In genomic region chr11:122748968-122749687, GRCh38 we compare ENCODE assay signal across 9 cellular contexts.
A peak's percentile ranks its signal among the peaks of the same experiment; 100 is the strongest.
DNase-seq lines count a peak whose midpoint lies in the region; ATAC-seq and TF ChIP-seq lines count a peak whose summit lies in the region.
"Had no signal": no experiment of that assay in that cellular context is flagged by ENCODE, and none has a peak within 500 bp of the region (broad histone marks: within the 10 kb centered on the region; RNA-seq: fewer than 3 reads in every experiment).

No MANE protein-coding gene starts in this region.

- H3K79me1 ChIP-seq in IMR-90 (ENCODE audit: low read depth in 1 of 2, low read length in 2 of 2): peaks cover 27 to 91% of the 10 kb centered on the region in 2 experiments

- no peak overlapping the region for H3K4me3 ChIP-seq in IMR-90 (ENCODE audit: insufficient read depth, low read depth, low read length)
- H3K4me3 ChIP-seq in fibroblast of pulmonary artery (replicated peaks; ENCODE audit: low read depth, low read length): no peak overlapping the region
- no peak overlapping the region for H3K4me3 ChIP-seq in smooth muscle cell

- DNase-seq in Daoy (ENCODE audit: low read depth): peak; percentile 87
- peak; percentile 95 for DNase-seq in IMR-90
- DNase-seq in activated CD4-positive, alpha-beta T cell treated with anti-CD3 and anti-CD28 coated beads, Interleukin-2, amount 10 ng/mL, durations not matched to agents 24 days and 14 days: peak; percentile 87
- peak; percentile 86 for DNase-seq in fibroblast of pulmonary artery (ENCODE audit: low read depth)
- no peak for DNase-seq in smooth muscle cell (lab: John Stamatoyannopoulos, UW; ENCODE audit: unreplicated experiment)
- DNase-seq in putamen (ENCODE audit: low spot score): no peak
- no peak for DNase-seq in NCI-H345 treated with DMSO at 0.1 percent for 48 hours (lab: John Stamatoyannopoulos, UW; ENCODE audit: unreplicated experiment)

- H3K27ac ChIP-seq in IMR-90 (ENCODE audit: insufficient read depth, low read length): no peak overlapping the region
- H3K27ac ChIP-seq in smooth muscle cell (ENCODE audit: low read depth): peak overlapping the region; percentile 70

- H2BK120ac ChIP-seq in IMR-90 (ENCODE audit: low read depth, low read length): no peak overlapping the region

- H3K27me3 ChIP-seq in IMR-90 (ENCODE audit: control insufficient read depth, insufficient read depth, low read length): no peaks in the 10 kb centered on the region
- no peaks in the 10 kb centered on the region for H3K27me3 ChIP-seq in smooth muscle cell (ENCODE audit: low read depth)

- CTCF ChIA-PET in IMR-90 (lab: Yijun Ruan, JAX): no interaction called here

- H3K36me3 ChIP-seq in IMR-90 (ENCODE audit: control insufficient read depth, insufficient read depth, low read length) (no peaks in the 10 kb centered on the region), smooth muscle cell (ENCODE audit: low read depth) (no peaks in the 10 kb centered on the region)

- H2AK5ac ChIP-seq in IMR-90 (ENCODE audit: low read depth, low read length): no peak overlapping the region

- H4K20me1 ChIP-seq in IMR-90 (ENCODE audit: insufficient read depth, low read length) (peaks cover 19% of the 10 kb centered on the region), smooth muscle cell (ENCODE audit: low read depth) (peaks cover 11% of the 10 kb centered on the region)

- peak overlapping the region; percentile 48 for H3K4me2 ChIP-seq in IMR-90 (ENCODE audit: low read depth, low read length)
- H3K4me2 ChIP-seq in smooth muscle cell: peak overlapping the region; percentile 70

- no peak overlapping the region for H3K56ac ChIP-seq in IMR-90 (ENCODE audit: extremely low read depth, insufficient read depth, low read length)

- H3K9ac ChIP-seq in IMR-90 (ENCODE audit: low read depth, low read length) (no peak overlapping the region), smooth muscle cell (ENCODE audit: low read depth) (no peak overlapping the region)

- POLR2A ChIA-PET in IMR-90 (lab: Charles Lee; ENCODE audit: unreplicated experiment): no interaction called here

- H2AFZ ChIP-seq in IMR-90 (replicated peaks; ENCODE audit: low read length, poor library complexity): peak overlapping the region; percentile 11
- no peak overlapping the region for H2AFZ ChIP-seq in smooth muscle cell (ENCODE audit: low read depth)

- no peak overlapping the region; the same call in 1 of the 2 replicates for H3K14ac ChIP-seq in IMR-90 (replicated peaks; ENCODE audit: low read depth, low read length)

- 0 out of 2 replicates have a peak overlapping the region, but pooled peaks have one; percentile 44 for H2BK20ac ChIP-seq in IMR-90 (ENCODE audit: low read depth, low read length)

- H2AK9ac ChIP-seq in IMR-90 (replicated peaks; ENCODE audit: low read depth, low read length, poor library complexity): no peak overlapping the region

- in situ Hi-C loops in IMR-90 (cut with MboI; ENCODE audit: low sequenced_read_pairs): no loop called here

- H3K9me3 ChIP-seq in IMR-90 (ENCODE audit: control insufficient read depth, insufficient read depth, low read length) (no peaks in the 10 kb centered on the region), smooth muscle cell (replicated peaks; ENCODE audit: low read depth) (no peaks in the 10 kb centered on the region)

- H3K9me1 ChIP-seq in IMR-90 (ENCODE audit: insufficient read depth, low read length): peaks cover 46% of the 10 kb centered on the region

- no peak overlapping the region for H3K4me3 Mint-ChIP-seq in activated CD4-positive, alpha-beta T cell treated with anti-CD3 and anti-CD28 coated beads, Interleukin-2, amount 10 ng/mL, durations not matched to agents 24 days and 14 days
- H3K4me3 Mint-ChIP-seq: neural crest cell had no signal

- whole genome bisulfite sequencing in IMR-90 (ENCODE audit: extremely low coverage in 2 of 2, insufficient read length in 1 of 2), 2 experiments: no CpG with 5 or more reads among the region's 6 CpGs
- 26% methylated on average over 6 of the region's 6 CpGs for WGBS in smooth muscle cell (ENCODE audit: low lambda C conversion rate)

- peaks cover 21% of the 10 kb centered on the region for H3K27me3 Mint-ChIP-seq in activated CD4-positive, alpha-beta T cell treated with anti-CD3 and anti-CD28 coated beads, Interleukin-2, amount 10 ng/mL, durations not matched to agents 24 days and 14 days

- H4K5ac ChIP-seq in IMR-90 (ENCODE audit: low read depth, low read length): no peak overlapping the region

- peak overlapping the region; percentile 57 for H3K4ac ChIP-seq in IMR-90 (ENCODE audit: low read depth, low read length)

- H4K91ac ChIP-seq in IMR-90 (ENCODE audit: insufficient read depth, low read depth, low read length): no peak overlapping the region

- no peak for TF ChIP-seq POLR2A in IMR-90 (IDR thresholded peaks at IDR 0.05; ENCODE audit: low read depth, low read length)

- TF ChIP-seq RAD21 in IMR-90 (IDR thresholded peaks at IDR 0.05; ENCODE audit: low read length): no peak

- peak; percentile 85 for ATAC-seq in GM21526 (IDR thresholded peaks at IDR 0.05; ENCODE audit: low FRiP score, unreplicated experiment)
- ATAC-seq in IMR-90 (ENCODE audit: low read depth): peak; percentile 90

- peak overlapping the region; percentile 27 for H2BK5ac ChIP-seq in IMR-90 (ENCODE audit: low read depth, low read length, poor library complexity, severe bottlenecking)

- peak overlapping the region; percentile 21; the same call in 1 of the 2 replicates for H3K18ac ChIP-seq in IMR-90 (ENCODE audit: low read depth, low read length)

- peaks cover 6% of the 10 kb centered on the region for H3K9me3 Mint-ChIP-seq in activated CD4-positive, alpha-beta T cell treated with anti-CD3 and anti-CD28 coated beads, Interleukin-2, amount 10 ng/mL, durations not matched to agents 24 days and 14 days
- H3K9me3 Mint-ChIP-seq: neural crest cell had no signal

- no peak overlapping the region for H2BK15ac ChIP-seq in IMR-90 (ENCODE audit: low read depth, low read length)

- dilution Hi-C loops in IMR-90 (cut with HindIII; ENCODE audit: low sequenced_read_pairs, unreplicated experiment): no loop called here

- H3K4me1 Mint-ChIP-seq in activated CD4-positive, alpha-beta T cell treated with anti-CD3 and anti-CD28 coated beads, Interleukin-2, amount 10 ng/mL, durations not matched to agents 24 days and 14 days: peaks cover 20% of the 10 kb centered on the region

- H3K79me2 ChIP-seq in smooth muscle cell (ENCODE audit: low read depth): peaks cover 8% of the 10 kb centered on the region

- no peaks in the 10 kb centered on the region for H3K36me3 Mint-ChIP-seq in activated CD4-positive, alpha-beta T cell treated with anti-CD3 and anti-CD28 coated beads, Interleukin-2, amount 10 ng/mL, durations not matched to agents 24 days and 14 days (ENCODE audit: low read depth)

- H4K8ac ChIP-seq in IMR-90 (ENCODE audit: low read depth in 2 of 2, low read length in 2 of 2): no peak overlapping the region

- peaks cover 21% of the 10 kb centered on the region for H3K4me1 ChIP-seq in IMR-90 (ENCODE audit: control insufficient read depth, insufficient read depth, low read length)
- H3K4me1 ChIP-seq in smooth muscle cell (ENCODE audit: low read depth): peaks cover 28% of the 10 kb centered on the region

- no TSS peak for BruUV-seq in IMR-90 (replicated peaks; lab: Mats Ljungman, UMichigan)

- TF ChIP-seq CTCF in IMR-90 (conservative IDR thresholded peaks at IDR 0.05; ENCODE audit: low read depth, low read length) (no peak), fibroblast of pulmonary artery (IDR thresholded peaks at IDR 0.05; ENCODE audit: low read length, missing control alignments) (no peak), smooth muscle cell (IDR thresholded peaks at IDR 0.05; ENCODE audit: borderline replicate concordance, insufficient read depth, poor library complexity, severe bottlenecking) (no peak)

- H3K27ac Mint-ChIP-seq in activated CD4-positive, alpha-beta T cell treated with anti-CD3 and anti-CD28 coated beads, Interleukin-2, amount 10 ng/mL, durations not matched to agents 24 days and 14 days: peak overlapping the region; percentile 17

- H3K23ac ChIP-seq in IMR-90 (ENCODE audit: low read depth, low read length): peak overlapping the region; percentile 3

- intact Hi-C loops in IMR-90 (cut with micrococcal nuclease): no loop called here
- intact Hi-C loops in activated CD4-positive, alpha-beta T cell treated with anti-CD3 and anti-CD28 coated beads, Interleukin-2, amount 10 ng/mL, durations not matched to agents 24 days and 14 days (cut with micrococcal nuclease): loop anchor here (1.0 kb wide), 3 partner anchors 26 to 633 kb away; no protein-coding TSS in a partner anchor

- peaks cover 21% of the 10 kb centered on the region for H3F3A ChIP-seq in smooth muscle cell (ENCODE audit: low read depth)

TF ChIP-seq in IMR-90, 13 proteins besides CTCF, POLR2A, EP300 and RAD21 (continues in another document):
- TF ChIP-seq RFX5 (IDR thresholded peaks at IDR 0.05; ENCODE audit: low read depth, low read length) (no peak), NFE2L2 (IDR thresholded peaks at IDR 0.05; ENCODE audit: low read depth, low read length) (peak; percentile 87), MAZ (IDR thresholded peaks at IDR 0.05; ENCODE audit: borderline replicate concordance, low read depth, low read length) (peak; percentile 48; the same call in 1 of the 2 replicates), CEBPB (IDR thresholded peaks at IDR 0.05; ENCODE audit: low read depth, low read length) (peak; percentile 25; the same call in 1 of the 2 replicates), SMC3 (IDR thresholded peaks at IDR 0.05; ENCODE audit: low read depth, low read length) (no peak), FOS (IDR thresholded peaks at IDR 0.05; ENCODE audit: low read depth, low read length) (peak; percentile 58), MAFK (IDR thresholded peaks at IDR 0.05; ENCODE audit: low read depth, low read length) (peak; percentile 95), ELK1 (IDR thresholded peaks at IDR 0.05; ENCODE audit: borderline replicate concordance, low read depth, low read length) (no peak), CHD1 (IDR thresholded peaks at IDR 0.05; ENCODE audit: low read depth, low read length) (no peak)
- TF ChIP-seq, protein P1, sequence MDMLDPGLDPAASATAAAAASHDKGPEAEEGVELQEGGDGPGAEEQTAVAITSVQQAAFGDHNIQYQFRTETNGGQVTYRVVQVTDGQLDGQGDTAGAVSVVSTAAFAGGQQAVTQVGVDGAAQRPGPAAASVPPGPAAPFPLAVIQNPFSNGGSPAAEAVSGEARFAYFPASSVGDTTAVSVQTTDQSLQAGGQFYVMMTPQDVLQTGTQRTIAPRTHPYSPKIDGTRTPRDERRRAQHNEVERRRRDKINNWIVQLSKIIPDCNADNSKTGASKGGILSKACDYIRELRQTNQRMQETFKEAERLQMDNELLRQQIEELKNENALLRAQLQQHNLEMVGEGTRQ (IDR thresholded peaks at IDR 0.05; ENCODE audit: low read depth, low read length): no peak

Comparison
In these comparisons a context has a peak if more than half of its experiments do, and no peak if none do; other contexts are left out.
1. DNase-seq: peak in Daoy (single experiment), IMR-90 (single experiment), activated CD4-positive, alpha-beta T cell treated with anti-CD3 and anti-CD28 coated beads, Interleukin-2, amount 10 ng/mL, durations not matched to agents 24 days and 14 days (single experiment) and fibroblast of pulmonary artery (single experiment); none in smooth muscle cell (single experiment), putamen (single experiment) and NCI-H345 treated with DMSO at 0.1 percent for 48 hours (single experiment).